ENCODE assay signal across 1 cellular context in the genomic region with DNA sequence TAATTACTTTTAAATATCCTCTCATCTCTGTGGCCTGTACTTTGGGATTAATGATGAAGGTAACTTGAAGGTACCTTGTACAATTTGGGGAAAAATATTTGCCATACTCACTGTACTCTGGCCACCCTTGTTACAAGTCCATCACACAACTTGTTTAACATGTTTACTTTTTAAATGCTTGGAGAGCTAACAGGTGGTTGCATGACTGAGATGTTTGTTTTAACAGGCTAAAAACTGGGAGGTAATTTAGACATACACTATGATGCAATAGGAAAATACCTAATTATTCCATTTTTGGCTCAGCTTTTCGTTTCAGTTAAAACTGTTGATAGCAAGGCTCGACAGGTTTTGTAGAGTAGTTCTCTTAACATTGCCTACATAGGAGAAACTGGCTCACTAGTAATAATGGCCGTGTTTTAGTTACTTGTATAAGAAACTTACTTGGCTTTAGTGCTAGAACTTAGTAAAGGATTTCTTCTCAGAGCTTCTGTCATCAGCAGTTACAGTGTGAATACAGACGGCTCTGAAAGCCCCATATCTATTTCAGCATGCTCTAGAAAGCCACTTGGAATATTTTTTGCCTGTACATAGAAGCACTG.
TF ChIP-seq lines count a peak whose summit lies in the region.

No MANE protein-coding gene starts in this region.

TF ChIP-seq in HepG2, 621 proteins besides CTCF, POLR2A, EP300 and RAD21 (continued from another document and continues in another):
- TF ChIP-seq ZNF101 (CRISPR knock-in tag; IDR thresholded peaks at IDR 0.05; ENCODE audit: borderline replicate concordance, low read depth) (no peak), RFXAP (CRISPR knock-in tag; IDR thresholded peaks at IDR 0.05; ENCODE audit: borderline replicate concordance) (no peak), CREB1 (IDR thresholded peaks at IDR 0.05) (no peak), CREB1 (CRISPR knock-in tag; IDR thresholded peaks at IDR 0.05) (peak; percentile 75), ZNF652 (CRISPR knock-in tag; IDR thresholded peaks at IDR 0.05; ENCODE audit: borderline replicate concordance, low read depth) (peak; percentile 15; the same call in 1 of the 2 replicates), HNRNPH1 (optimal IDR thresholded peaks at IDR 0.05; ENCODE audit: low read depth, low read length) (no peak), SOX13 (IDR thresholded peaks at IDR 0.05) (no peak), SOX13 (CRISPR knock-in tag; conservative IDR thresholded peaks at IDR 0.05 in 1 of 2, IDR thresholded peaks at IDR 0.05 in 1 of 2) (peak in 1 of 2 experiments; percentile 82; a peak in 2 of 4 replicates), ZFP82 (CRISPR knock-in tag; IDR thresholded peaks at IDR 0.05; ENCODE audit: borderline replicate concordance) (no peak), ARNT2 (CRISPR knock-in tag; IDR thresholded peaks at IDR 0.05; ENCODE audit: low read depth) (no peak), GABPB1 (CRISPR knock-in tag; IDR thresholded peaks at IDR 0.05) (no peak), ZNF7 (CRISPR knock-in tag; IDR thresholded peaks at IDR 0.05) (no peak), KAT7 (CRISPR knock-in tag; IDR thresholded peaks at IDR 0.05; ENCODE audit: borderline replicate concordance) (no peak), AKAP8 (CRISPR knock-in tag; IDR thresholded peaks at IDR 0.05) (no peak), XBP1 (CRISPR knock-in tag; IDR thresholded peaks at IDR 0.05) (no peak), NFKBIZ (CRISPR knock-in tag; IDR thresholded peaks at IDR 0.05) (no peak), MXD4 (CRISPR knock-in tag; IDR thresholded peaks at IDR 0.05) (no peak), ZNF343 (CRISPR knock-in tag; IDR thresholded peaks at IDR 0.05) (no peak), ADNP (CRISPR knock-in tag; IDR thresholded peaks at IDR 0.05) (no peak), ZNF446 (CRISPR knock-in tag; IDR thresholded peaks at IDR 0.05) (no peak), MEF2D (CRISPR knock-in tag; IDR thresholded peaks at IDR 0.05) (peak; percentile 28; the same call in 1 of the 2 replicates), CHCHD3 (CRISPR knock-in tag; IDR thresholded peaks at IDR 0.05) (no peak), STAG1 (CRISPR knock-in tag; IDR thresholded peaks at IDR 0.05) (no peak), MBNL3 (CRISPR knock-in tag; conservative IDR thresholded peaks at IDR 0.05) (no peak), ZBTB8A (CRISPR knock-in tag; IDR thresholded peaks at IDR 0.05; ENCODE audit: borderline replicate concordance, low read depth) (no peak), ATF7-NPFF (CRISPR knock-in tag; IDR thresholded peaks at IDR 0.05; ENCODE audit: low read depth) (no peak), PRMT3 (CRISPR knock-in tag; IDR thresholded peaks at IDR 0.05; ENCODE audit: borderline replicate concordance, low read depth) (no peak), ZNF577 (CRISPR knock-in tag; IDR thresholded peaks at IDR 0.05; ENCODE audit: borderline replicate concordance, low read depth) (no peak), KDM2A (CRISPR knock-in tag; IDR thresholded peaks at IDR 0.05; ENCODE audit: borderline replicate concordance, low read depth) (no peak), ZNF34 (CRISPR knock-in tag; IDR thresholded peaks at IDR 0.05; ENCODE audit: borderline replicate concordance) (no peak), ATF1 (CRISPR knock-in tag; IDR thresholded peaks at IDR 0.05) (no peak), POLR2AphosphoS2 (IDR thresholded peaks at IDR 0.05; ENCODE audit: low read depth, low read length) (no peak), ZKSCAN8 (CRISPR knock-in tag; IDR thresholded peaks at IDR 0.05; ENCODE audit: borderline replicate concordance) (peak; percentile 69; the same call in 1 of the 2 replicates), ZNF589 (CRISPR knock-in tag; conservative IDR thresholded peaks at IDR 0.05) (no peak), MAFG (CRISPR knock-in tag; IDR thresholded peaks at IDR 0.05) (no peak), ZNF557 (CRISPR knock-in tag; IDR thresholded peaks at IDR 0.05) (no peak), SSRP1 (CRISPR knock-in tag; IDR thresholded peaks at IDR 0.05) (no peak), ZMYM3 (CRISPR knock-in tag; IDR thresholded peaks at IDR 0.05) (no peak), ISX (CRISPR knock-in tag; conservative IDR thresholded peaks at IDR 0.05) (no peak), RFX3 (CRISPR knock-in tag; IDR thresholded peaks at IDR 0.05) (no peak), FOXC1 (CRISPR knock-in tag; IDR thresholded peaks at IDR 0.05; ENCODE audit: borderline replicate concordance) (no peak), IKZF4 (CRISPR knock-in tag; IDR thresholded peaks at IDR 0.05; ENCODE audit: borderline replicate concordance, low read depth, not compliant biosample characterization) (no peak), FOXO1 (CRISPR knock-in tag; IDR thresholded peaks at IDR 0.05) (peak; percentile 59; the same call in 1 of the 2 replicates), PHF20 (CRISPR knock-in tag; IDR thresholded peaks at IDR 0.05) (no peak), ZNF674 (CRISPR knock-in tag; IDR thresholded peaks at IDR 0.05; ENCODE audit: low read depth) (no peak), ZBTB42 (CRISPR knock-in tag; IDR thresholded peaks at IDR 0.05) (no peak), ZNF331 (CRISPR knock-in tag; IDR thresholded peaks at IDR 0.05) (peak; percentile 67)
- TF ChIP-seq, protein P1, sequence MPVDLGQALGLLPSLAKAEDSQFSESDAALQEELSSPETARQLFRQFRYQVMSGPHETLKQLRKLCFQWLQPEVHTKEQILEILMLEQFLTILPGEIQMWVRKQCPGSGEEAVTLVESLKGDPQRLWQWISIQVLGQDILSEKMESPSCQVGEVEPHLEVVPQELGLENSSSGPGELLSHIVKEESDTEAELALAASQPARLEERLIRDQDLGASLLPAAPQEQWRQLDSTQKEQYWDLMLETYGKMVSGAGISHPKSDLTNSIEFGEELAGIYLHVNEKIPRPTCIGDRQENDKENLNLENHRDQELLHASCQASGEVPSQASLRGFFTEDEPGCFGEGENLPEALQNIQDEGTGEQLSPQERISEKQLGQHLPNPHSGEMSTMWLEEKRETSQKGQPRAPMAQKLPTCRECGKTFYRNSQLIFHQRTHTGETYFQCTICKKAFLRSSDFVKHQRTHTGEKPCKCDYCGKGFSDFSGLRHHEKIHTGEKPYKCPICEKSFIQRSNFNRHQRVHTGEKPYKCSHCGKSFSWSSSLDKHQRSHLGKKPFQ (CRISPR knock-in tag; IDR thresholded peaks at IDR 0.05; ENCODE audit: insufficient replicate concordance) = no peak
- TF ChIP-seq, protein P2, sequence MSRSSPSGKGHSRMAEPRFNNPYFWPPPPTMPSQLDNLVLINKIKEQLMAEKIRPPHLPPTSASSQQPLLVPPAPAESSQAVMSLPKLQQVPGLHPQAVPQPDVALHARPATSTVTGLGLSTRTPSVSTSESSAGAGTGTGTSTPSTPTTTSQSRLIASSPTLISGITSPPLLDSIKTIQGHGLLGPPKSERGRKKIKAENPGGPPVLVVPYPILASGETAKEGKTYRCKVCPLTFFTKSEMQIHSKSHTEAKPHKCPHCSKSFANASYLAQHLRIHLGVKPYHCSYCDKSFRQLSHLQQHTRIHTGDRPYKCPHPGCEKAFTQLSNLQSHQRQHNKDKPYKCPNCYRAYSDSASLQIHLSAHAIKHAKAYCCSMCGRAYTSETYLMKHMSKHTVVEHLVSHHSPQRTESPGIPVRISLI (CRISPR knock-in tag; IDR thresholded peaks at IDR 0.05; ENCODE audit: borderline replicate concordance) = no peak
- TF ChIP-seq, protein P3, sequence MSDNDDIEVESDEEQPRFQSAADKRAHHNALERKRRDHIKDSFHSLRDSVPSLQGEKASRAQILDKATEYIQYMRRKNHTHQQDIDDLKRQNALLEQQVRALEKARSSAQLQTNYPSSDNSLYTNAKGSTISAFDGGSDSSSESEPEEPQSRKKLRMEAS (IDR thresholded peaks at IDR 0.05) = no peak
- TF ChIP-seq, protein P4, sequence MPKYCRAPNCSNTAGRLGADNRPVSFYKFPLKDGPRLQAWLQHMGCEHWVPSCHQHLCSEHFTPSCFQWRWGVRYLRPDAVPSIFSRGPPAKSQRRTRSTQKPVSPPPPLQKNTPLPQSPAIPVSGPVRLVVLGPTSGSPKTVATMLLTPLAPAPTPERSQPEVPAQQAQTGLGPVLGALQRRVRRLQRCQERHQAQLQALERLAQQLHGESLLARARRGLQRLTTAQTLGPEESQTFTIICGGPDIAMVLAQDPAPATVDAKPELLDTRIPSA (CRISPR knock-in tag; IDR thresholded peaks at IDR 0.05; ENCODE audit: borderline replicate concordance) = no peak
- TF ChIP-seq, protein P5, sequence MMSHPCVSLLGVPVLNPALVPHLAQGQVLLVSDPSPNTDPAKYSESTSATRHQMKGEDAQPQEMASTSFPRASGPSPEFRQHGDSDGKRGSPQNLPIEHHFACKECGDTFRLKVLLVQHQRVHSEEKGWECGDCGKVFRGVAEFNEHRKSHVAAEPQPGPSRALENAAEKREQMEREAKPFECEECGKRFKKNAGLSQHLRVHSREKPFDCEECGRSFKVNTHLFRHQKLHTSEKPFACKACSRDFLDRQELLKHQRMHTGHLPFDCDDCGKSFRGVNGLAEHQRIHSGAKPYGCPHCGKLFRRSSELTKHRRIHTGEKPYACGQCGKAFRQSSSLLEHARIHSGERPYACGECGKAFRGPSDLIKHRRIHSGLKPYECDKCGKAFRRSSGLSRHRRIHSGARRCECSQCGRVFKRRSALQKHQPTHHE (CRISPR knock-in tag; IDR thresholded peaks at IDR 0.05; ENCODE audit: borderline replicate concordance) = 0 out of 2 replicates have a peak, but pooled peaks have one; percentile 31
- TF ChIP-seq, protein P6, sequence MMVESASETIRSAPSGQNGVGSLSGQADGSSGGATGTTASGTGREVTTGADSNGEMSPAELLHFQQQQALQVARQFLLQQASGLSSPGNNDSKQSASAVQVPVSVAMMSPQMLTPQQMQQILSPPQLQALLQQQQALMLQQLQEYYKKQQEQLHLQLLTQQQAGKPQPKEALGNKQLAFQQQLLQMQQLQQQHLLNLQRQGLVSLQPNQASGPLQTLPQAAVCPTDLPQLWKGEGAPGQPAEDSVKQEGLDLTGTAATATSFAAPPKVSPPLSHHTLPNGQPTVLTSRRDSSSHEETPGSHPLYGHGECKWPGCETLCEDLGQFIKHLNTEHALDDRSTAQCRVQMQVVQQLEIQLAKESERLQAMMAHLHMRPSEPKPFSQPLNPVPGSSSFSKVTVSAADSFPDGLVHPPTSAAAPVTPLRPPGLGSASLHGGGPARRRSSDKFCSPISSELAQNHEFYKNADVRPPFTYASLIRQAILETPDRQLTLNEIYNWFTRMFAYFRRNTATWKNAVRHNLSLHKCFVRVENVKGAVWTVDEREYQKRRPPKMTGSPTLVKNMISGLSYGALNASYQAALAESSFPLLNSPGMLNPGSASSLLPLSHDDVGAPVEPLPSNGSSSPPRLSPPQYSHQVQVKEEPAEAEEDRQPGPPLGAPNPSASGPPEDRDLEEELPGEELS (CRISPR knock-in tag; IDR thresholded peaks at IDR 0.05) = peak; percentile 95
- TF ChIP-seq, protein P7, sequence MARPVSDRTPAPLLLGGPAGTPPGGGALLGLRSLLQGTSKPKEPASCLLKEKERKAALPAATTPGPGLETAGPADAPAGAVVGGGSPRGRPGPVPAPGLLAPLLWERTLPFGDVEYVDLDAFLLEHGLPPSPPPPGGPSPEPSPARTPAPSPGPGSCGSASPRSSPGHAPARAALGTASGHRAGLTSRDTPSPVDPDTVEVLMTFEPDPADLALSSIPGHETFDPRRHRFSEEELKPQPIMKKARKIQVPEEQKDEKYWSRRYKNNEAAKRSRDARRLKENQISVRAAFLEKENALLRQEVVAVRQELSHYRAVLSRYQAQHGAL (CRISPR knock-in tag; IDR thresholded peaks at IDR 0.05; ENCODE audit: not compliant biosample characterization) = no peak
- TF ChIP-seq, protein P8, sequence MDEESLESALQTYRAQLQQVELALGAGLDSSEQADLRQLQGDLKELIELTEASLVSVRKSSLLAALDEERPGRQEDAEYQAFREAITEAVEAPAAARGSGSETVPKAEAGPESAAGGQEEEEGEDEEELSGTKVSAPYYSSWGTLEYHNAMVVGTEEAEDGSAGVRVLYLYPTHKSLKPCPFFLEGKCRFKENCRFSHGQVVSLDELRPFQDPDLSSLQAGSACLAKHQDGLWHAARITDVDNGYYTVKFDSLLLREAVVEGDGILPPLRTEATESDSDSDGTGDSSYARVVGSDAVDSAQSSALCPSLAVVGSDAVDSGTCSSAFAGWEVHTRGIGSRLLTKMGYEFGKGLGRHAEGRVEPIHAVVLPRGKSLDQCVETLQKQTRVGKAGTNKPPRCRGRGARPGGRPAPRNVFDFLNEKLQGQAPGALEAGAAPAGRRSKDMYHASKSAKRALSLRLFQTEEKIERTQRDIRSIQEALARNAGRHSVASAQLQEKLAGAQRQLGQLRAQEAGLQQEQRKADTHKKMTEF (CRISPR knock-in tag; IDR thresholded peaks at IDR 0.05) = 0 out of 2 replicates have a peak, but pooled peaks have one; percentile 43
- TF ChIP-seq, protein P9, sequence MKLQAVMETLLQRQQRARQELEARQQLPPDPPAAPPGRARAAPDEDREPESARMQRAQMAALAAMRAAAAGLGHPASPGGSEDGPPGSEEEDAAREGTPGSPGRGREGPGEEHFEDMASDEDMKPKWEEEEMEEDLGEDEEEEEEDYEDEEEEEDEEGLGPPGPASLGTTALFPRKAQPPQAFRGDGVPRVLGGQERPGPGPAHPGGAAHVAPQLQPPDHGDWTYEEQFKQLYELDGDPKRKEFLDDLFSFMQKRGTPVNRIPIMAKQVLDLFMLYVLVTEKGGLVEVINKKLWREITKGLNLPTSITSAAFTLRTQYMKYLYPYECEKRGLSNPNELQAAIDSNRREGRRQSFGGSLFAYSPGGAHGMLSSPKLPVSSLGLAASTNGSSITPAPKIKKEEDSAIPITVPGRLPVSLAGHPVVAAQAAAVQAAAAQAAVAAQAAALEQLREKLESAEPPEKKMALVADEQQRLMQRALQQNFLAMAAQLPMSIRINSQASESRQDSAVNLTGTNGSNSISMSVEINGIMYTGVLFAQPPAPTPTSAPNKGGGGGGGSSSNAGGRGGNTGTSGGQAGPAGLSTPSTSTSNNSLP (IDR thresholded peaks at IDR 0.05; ENCODE audit: low read depth, low read length) = no peak
- TF ChIP-seq, protein P10, sequence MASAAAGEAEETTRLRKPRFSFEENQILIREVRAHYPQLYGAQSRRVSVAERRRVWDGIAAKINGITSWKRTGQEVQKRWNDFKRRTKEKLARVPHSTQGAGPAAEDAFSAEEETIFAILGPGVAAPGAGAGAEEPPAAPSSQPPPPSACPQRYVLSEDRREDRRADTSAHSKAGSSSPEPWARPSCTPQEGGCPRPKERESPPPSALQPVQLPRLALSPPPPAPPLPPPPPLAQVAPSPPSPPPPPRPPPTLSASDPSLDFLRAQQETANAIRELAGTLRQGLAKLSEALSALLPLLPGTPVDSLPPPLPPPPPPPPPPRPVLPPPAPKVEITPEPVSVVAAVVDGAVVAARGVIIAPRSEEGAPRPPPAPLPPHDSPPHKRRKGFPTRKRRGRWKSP (CRISPR knock-in tag; IDR thresholded peaks at IDR 0.05) = no peak; the same call in 1 of the 2 replicates
- TF ChIP-seq, protein P11, sequence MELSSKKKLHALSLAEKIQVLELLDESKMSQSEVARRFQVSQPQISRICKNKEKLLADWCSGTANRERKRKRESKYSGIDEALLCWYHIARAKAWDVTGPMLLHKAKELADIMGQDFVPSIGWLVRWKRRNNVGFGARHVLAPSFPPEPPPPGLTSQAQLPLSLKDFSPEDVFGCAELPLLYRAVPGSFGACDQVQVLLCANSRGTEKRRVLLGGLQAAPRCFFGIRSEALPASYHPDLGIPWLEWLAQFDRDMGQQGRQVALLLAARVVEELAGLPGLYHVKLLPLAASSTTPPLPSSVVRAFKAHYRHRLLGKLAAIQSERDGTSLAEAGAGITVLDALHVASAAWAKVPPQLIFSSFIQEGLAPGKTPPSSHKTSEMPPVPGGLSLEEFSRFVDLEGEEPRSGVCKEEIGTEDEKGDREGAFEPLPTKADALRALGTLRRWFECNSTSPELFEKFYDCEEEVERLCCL (CRISPR knock-in tag; IDR thresholded peaks at IDR 0.05; ENCODE audit: borderline replicate concordance) = no peak
